Comparison of ENCODE assay signal across 8 cellular contexts in the genomic region with DNA sequence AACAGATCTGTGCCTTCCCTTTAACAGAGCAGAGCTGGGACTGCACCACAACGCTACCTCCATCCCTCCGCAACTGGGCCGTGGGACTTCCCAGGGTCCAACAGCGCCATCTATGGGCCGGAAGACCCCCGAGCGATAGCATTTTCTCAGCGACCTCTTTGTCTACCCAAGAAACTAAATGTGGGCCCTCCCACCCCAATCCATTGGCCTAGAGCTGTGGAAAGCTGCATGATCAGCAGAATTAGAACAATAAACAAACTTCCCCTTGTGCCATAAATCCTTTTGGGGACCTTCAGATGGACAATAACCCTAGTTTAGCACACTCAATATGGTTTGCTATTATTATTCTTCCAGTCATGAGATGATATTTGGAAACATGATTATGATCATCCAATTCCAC.
A peak's percentile ranks its signal among the peaks of the same experiment; 100 is the strongest.
DNase-seq lines count a peak whose midpoint lies in the region; ATAC-seq and TF ChIP-seq lines count a peak whose summit lies in the region.

No MANE protein-coding gene starts in this region.

- WGBS in psoas muscle, 3 donors, result 21 to 30% (median 26%) methylated on average over 8 of the region's 8 CpGs

- CTCF ChIA-PET in A673 (lab: Charles Lee), result no interaction called here

- peak; percentile 82 for TF ChIP-seq CTCF in A673 (conservative IDR thresholded peaks at IDR 0.05; ENCODE audit: low read depth, low read length)
- TF ChIP-seq CTCF in GM12865 (IDR thresholded peaks at IDR 0.05; ENCODE audit: insufficient read depth, low read depth, low read length, missing control alignments), result peak; percentile 78
- TF ChIP-seq CTCF in cardiac fibroblast (IDR thresholded peaks at IDR 0.05; ENCODE audit: low read depth, low read length), result peak; percentile 24
- peak; percentile 43 for TF ChIP-seq CTCF in psoas muscle (IDR thresholded peaks at IDR 0.05)

- BruUV-seq in A673 (replicated peaks; lab: Mats Ljungman, UMichigan), result no TSS peak

- POLR2A ChIA-PET in A673 (lab: Charles Lee; ENCODE audit: low non-redundant PET), result no interaction called here

- no peak for TF ChIP-seq POLR2A in GM18505 (IDR thresholded peaks at IDR 0.05; ENCODE audit: borderline replicate concordance, extremely low read depth, insufficient read depth, insufficient read length)

- ATAC-seq in psoas muscle (peak in 2 of 4 donors; percentile 41 to 49), GM18505 (IDR thresholded peaks at IDR 0.05; ENCODE audit: unreplicated experiment) (no peak)

- H3K27ac ChIP-seq in A673 (ENCODE audit: low read depth, low read length, poor library complexity, severe bottlenecking) (no peak overlapping the region), psoas muscle (no peak overlapping the region)

- H3K27me3 ChIP-seq in A673 (replicated peaks; ENCODE audit: insufficient read depth, low read depth, low read length, poor library complexity) (peaks cover 33% of the 10 kb centered on the region), psoas muscle (ENCODE audit: insufficient read depth in 3 of 3, low read length in 2 of 3) (peaks cover 0 to 5% (median 0%) of the 10 kb centered on the region in 3 donors)

- no peaks in the 10 kb centered on the region for H3K9me3 ChIP-seq in A673 (ENCODE audit: low read depth, low read length, poor library complexity, severe bottlenecking)
- no peaks in the 10 kb centered on the region for H3K9me3 ChIP-seq in psoas muscle

- H3K36me3 ChIP-seq in A673 (ENCODE audit: insufficient read depth, low read length, poor library complexity, severe bottlenecking) (no peaks in the 10 kb centered on the region), psoas muscle (ENCODE audit: insufficient read depth in 1 of 2, low read depth in 1 of 2) (no peaks in the 10 kb centered on the region)

- DNase-seq in A673 (ENCODE audit: low spot score) (peak; percentile 80), GM12865 (ENCODE audit: low read depth) (peak; percentile 72), HK-2 (ENCODE audit: unreplicated experiment) (peak; percentile 25), SK-MEL-5 (ENCODE audit: low read depth, low spot score) (peak; percentile 81), cardiac fibroblast (ENCODE audit: low read depth in 2 of 2) (peak; percentile 2 to 21), psoas muscle (peak in 1 of 2 donors; percentile 27), NCI-H2107 (lab: John Stamatoyannopoulos, UW) (no peak)

- H3K4me3 ChIP-seq in A673 (ENCODE audit: low read depth, low read length, poor library complexity, severe bottlenecking) (no peak overlapping the region), GM12865 (ENCODE audit: low read depth, low read length) (no peak overlapping the region), cardiac fibroblast (replicated peaks in 1 of 2; ENCODE audit: low read depth in 2 of 2, low read length in 2 of 2) (no peak overlapping the region), psoas muscle (no peak overlapping the region)

- H3K4me1 ChIP-seq in A673 (ENCODE audit: insufficient read depth, low read length, poor library complexity, severe bottlenecking) (no peaks in the 10 kb centered on the region), psoas muscle (no peaks in the 10 kb centered on the region)

- intact Hi-C loops in A673 (cut with micrococcal nuclease; ENCODE audit: unreplicated experiment) (no loop called here), psoas muscle (cut with DNase I) (no loop called here)

- in situ Hi-C loops in SK-MEL-5 (cut with HindIII; ENCODE audit: low pct_unique_long_range_greater_than_20kb, low sequenced_read_pairs), result no loop called here

Comparison
In these comparisons a context has a peak if more than half of its experiments do, and no peak if none do; other contexts are left out.
1. CTCF ChIP-seq: peak in every context shown above with its lines; median percentile 82 in A673; 78 in GM12865; 43 in psoas muscle; 24 in cardiac fibroblast.